8 cellular contexts compared by ENCODE assay signal in genomic region chr16:58022601-58023371, GRCh38.
DNase-seq lines count a peak whose midpoint lies in the region; ATAC-seq, FAIRE-seq and TF ChIP-seq lines count a peak whose summit lies in the region.

No MANE protein-coding gene starts in this region.

- ATAC-seq in HG02571 (IDR thresholded peaks at IDR 0.05; ENCODE audit: unreplicated experiment) = no peak

- no peaks in the 10 kb centered on the region for H3K9me3 ChIP-seq in tibial artery

- DNase-seq in NCI-H2081 (lab: John Stamatoyannopoulos, UW) = peak; percentile 56 to 65
- DNase-seq in NCI-H2081 treated with DMSO at 0.1 percent for 48 hours (lab: John Stamatoyannopoulos, UW) = no peak
- peak; percentile 48 for DNase-seq in inferior parietal cortex (ENCODE audit: extremely low spot score)
- peak; percentile 45 to 84 for DNase-seq in tibial artery
- no peak for DNase-seq in RCC 7860 (ENCODE audit: low spot score)
- no peak for DNase-seq in middle frontal gyrus (ENCODE audit: extremely low spot score, low spot score)

- peaks cover 0 to 48% (median 40%) of the 10 kb centered on the region in 4 donors for H3K4me1 ChIP-seq in tibial artery

- H3K36me3 ChIP-seq in tibial artery = peaks cover 0 to 25% (median 21%) of the 10 kb centered on the region in 3 donors

- TF ChIP-seq CTCF in tibial artery (IDR thresholded peaks at IDR 0.05) = no peak

- intact Hi-C loops in tibial artery (cut with DNase I; ENCODE audit: low total_unique reads) = loop anchor here (5.0 kb wide), 2 partner anchors 105 to 175 kb away; partner anchors contain the start of genes CFAP20 and CSNK2A2

- H3K27ac ChIP-seq in angular gyrus (ENCODE audit: low read depth, low read length) (peak overlapping the region; percentile 22), tibial artery (peak overlapping the region in 1 of 2 donors; percentile 28)

- no peak for FAIRE-seq in RCC 7860 (lab: Jason Lieb, UNC)

- no peaks in the 10 kb centered on the region for H3K27me3 ChIP-seq in tibial artery

- H3K4me3 ChIP-seq in tibial artery = no peak overlapping the region

Comparison
In these comparisons a context has a peak if more than half of its experiments do, and no peak if none do; other contexts are left out.
1. DNase-seq: peak in NCI-H2081 (2 of 2), inferior parietal cortex (single experiment) and tibial artery (2 of 2); none in NCI-H2081 treated with DMSO at 0.1 percent for 48 hours (single experiment), RCC 7860 (single experiment) and middle frontal gyrus (single experiment).